Comparison of ENCODE assay signal across 8 cellular contexts in the genomic region with DNA sequence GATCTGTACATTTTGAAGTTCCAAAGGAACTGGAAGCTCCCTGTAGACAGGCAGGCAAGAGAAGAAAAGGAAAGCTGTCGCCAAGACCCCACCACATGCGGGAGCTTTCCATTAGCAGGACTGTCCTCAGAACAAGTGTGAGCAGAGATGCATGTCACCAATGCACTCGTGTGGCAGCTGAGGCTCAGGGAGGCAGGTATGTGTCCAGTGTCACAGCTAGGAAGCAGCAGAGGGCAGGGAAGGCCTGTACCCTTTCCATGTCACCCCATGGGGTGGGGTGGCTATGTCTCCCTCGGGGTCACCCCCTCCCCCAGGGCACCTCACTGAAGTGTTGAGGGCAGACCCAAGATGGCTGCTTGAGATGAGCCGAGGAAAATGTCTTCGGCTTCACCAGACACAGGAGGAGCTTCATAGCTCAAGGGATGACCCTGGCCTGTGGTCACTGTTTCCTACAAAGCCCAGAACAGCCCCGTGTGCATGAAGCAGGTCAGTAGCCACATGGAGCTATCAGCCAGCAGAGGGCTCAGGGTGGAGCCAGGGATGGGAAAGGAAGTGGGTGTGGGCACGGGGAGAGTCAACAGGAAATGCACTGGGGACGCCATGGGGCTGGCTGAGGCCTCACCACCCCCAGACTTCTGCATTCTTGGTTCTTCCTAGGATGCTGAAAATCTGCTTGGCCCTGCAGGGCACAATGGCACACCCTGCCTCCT.
DNase-seq lines count a peak whose midpoint lies in the region; ATAC-seq, FAIRE-seq and TF ChIP-seq lines count a peak whose summit lies in the region.

No MANE protein-coding gene starts in this region.

- ATAC-seq in GM18907 (IDR thresholded peaks at IDR 0.05; ENCODE audit: unreplicated experiment) (peak; percentile 70), HG03460 (IDR thresholded peaks at IDR 0.05; ENCODE audit: unreplicated experiment) (peak; percentile 58), lung (ENCODE audit: insufficient read depth, low FRiP score) (peak; percentile 82)
- peak; percentile 84 for ATAC-seq in stimulated activated memory B cell treated with anti-CD40 and anti-IgM and Interleukin-4, amounts not matched to agents 10 μg/mL and 1 μg/mL and 100 μg/mL, for 72 hours

- TF ChIP-seq CTCF in bronchial epithelial cell (IDR thresholded peaks at IDR 0.05; ENCODE audit: insufficient read depth, low read length, severe bottlenecking) (peak; percentile 51), lung (IDR thresholded peaks at IDR 0.05; ENCODE audit: control extremely low read depth, extremely low read depth) (no peak)

- H3K9me3 ChIP-seq in lung (ENCODE audit: control insufficient read depth in 2 of 2, insufficient read depth in 1 of 2, low read length in 1 of 2): no peaks in the 10 kb centered on the region

- H3K4me1 Mint-ChIP-seq in stimulated activated memory B cell treated with anti-CD40 and anti-IgM and Interleukin-4, amounts not matched to agents 10 μg/mL and 1 μg/mL and 100 μg/mL, for 72 hours: peaks cover 99% of the 10 kb centered on the region

- peak overlapping the region; percentile 55 for H3K4me3 Mint-ChIP-seq in stimulated activated memory B cell treated with anti-CD40 and anti-IgM and Interleukin-4, amounts not matched to agents 10 μg/mL and 1 μg/mL and 100 μg/mL, for 72 hours

- H3K27me3 Mint-ChIP-seq in stimulated activated memory B cell treated with anti-CD40 and anti-IgM and Interleukin-4, amounts not matched to agents 10 μg/mL and 1 μg/mL and 100 μg/mL, for 72 hours: no peaks in the 10 kb centered on the region

- WGBS in lung, 2 donors: 45 to 46% methylated on average over 9 of the region's 9 CpGs

- FAIRE-seq in bronchial epithelial cell (lab: Jason Lieb, UNC): peak; percentile 28

- DNase-seq in AG08395 (ENCODE audit: low spot score) (peak; percentile 53), T-helper 9 cell (peak; percentile 59), bronchial epithelial cell (ENCODE audit: low read depth) (peak; percentile 57), lung (ENCODE audit: low spot score) (peak; percentile 79), DMS 273 treated with DMSO at 0.1 percent for 48 hours (lab: John Stamatoyannopoulos, UW) (no peak)

- H3K27ac ChIP-seq in lung (ENCODE audit: low read depth in 1 of 2, low read length in 1 of 2): peak overlapping the region; percentile 86 to 93

- peaks cover 31 to 70% of the 10 kb centered on the region in 2 donors for H3K4me1 ChIP-seq in lung (ENCODE audit: control insufficient read depth in 2 of 2, insufficient read depth in 2 of 2, low read length in 2 of 2)

- no peaks in the 10 kb centered on the region for H3K27me3 ChIP-seq in bronchial epithelial cell (ENCODE audit: control insufficient read depth, insufficient read depth, low read length)
- H3K27me3 ChIP-seq in lung (ENCODE audit: control insufficient read depth, insufficient read depth): no peaks in the 10 kb centered on the region

- no peaks in the 10 kb centered on the region for H3K9me3 Mint-ChIP-seq in stimulated activated memory B cell treated with anti-CD40 and anti-IgM and Interleukin-4, amounts not matched to agents 10 μg/mL and 1 μg/mL and 100 μg/mL, for 72 hours

- H3K36me3 ChIP-seq in bronchial epithelial cell (ENCODE audit: control insufficient read depth, insufficient read depth, low read length) (no peaks in the 10 kb centered on the region), lung (ENCODE audit: control insufficient read depth in 2 of 2, insufficient read depth in 2 of 2, low read length in 2 of 2) (no peaks in the 10 kb centered on the region)

- H3K4me3 ChIP-seq in bronchial epithelial cell (ENCODE audit: low read depth, low read length) (no peak overlapping the region), lung (no peak overlapping the region)

- peak overlapping the region; percentile 99 for H3K27ac Mint-ChIP-seq in stimulated activated memory B cell treated with anti-CD40 and anti-IgM and Interleukin-4, amounts not matched to agents 10 μg/mL and 1 μg/mL and 100 μg/mL, for 72 hours

- H3K36me3 Mint-ChIP-seq in stimulated activated memory B cell treated with anti-CD40 and anti-IgM and Interleukin-4, amounts not matched to agents 10 μg/mL and 1 μg/mL and 100 μg/mL, for 72 hours: peaks cover 34% of the 10 kb centered on the region
